In genomic region chr20:13423472-13424173, GRCh38 we compare ENCODE assay signal across 10 cellular contexts.
"Had no signal": no experiment of that assay in that cellular context is flagged by ENCODE, and none has a peak within 500 bp of the region (broad histone marks: within the 10 kb centered on the region; RNA-seq: fewer than 3 reads in every experiment).

No MANE protein-coding gene starts in this region.

- H3K27ac ChIP-seq: left ventricle myocardium inferior, neutrophil, parathyroid adenoma, thyroid gland had no signal

- H3K36me3 ChIP-seq: left ventricle myocardium inferior, neutrophil, thyroid gland had no signal

- DNase-seq: activated CD4-positive, alpha-beta T cell treated with anti-CD3 and anti-CD28 coated beads, Interleukin-2, amount 10 ng/mL, durations not matched to agents 7 days and 5 days; activated CD8-positive, alpha-beta memory T cell treated with anti-CD3 and anti-CD28 coated beads for 24 hours; activated naive CD4-positive, alpha-beta T cell treated with anti-CD3 and anti-CD28 coated beads for 36 hours; islet precursor cell; left ventricle myocardium inferior; natural killer cell; thyroid gland had no signal

- H2AFZ ChIP-seq: parathyroid adenoma had no signal

- H3K79me2 ChIP-seq: parathyroid adenoma had no signal

- ATAC-seq: natural killer cell; stimulated activated effector memory CD8-positive, alpha-beta T cell treated with anti-CD3 and anti-CD28 coated beads, Interleukin-12 subunit alpha, Interleukin-12 subunit beta, amount 100 ng/mL, for 72 hours had no signal

- H3K27me3 ChIP-seq: neutrophil, thyroid gland had no signal

- H3K4me3 ChIP-seq: left ventricle myocardium inferior, thyroid gland had no signal

- H3K9me3 ChIP-seq: left ventricle myocardium inferior, neutrophil, thyroid gland had no signal

- H3K4me1 ChIP-seq: parathyroid adenoma, thyroid gland had no signal

- H3K9ac ChIP-seq: parathyroid adenoma had no signal
